8 cellular contexts compared by ENCODE assay signal in genomic region chr14:73712071-73712506, GRCh38. TPM values are rescaled to one million over a fixed set of nuclear protein-coding genes. Genes with fewer than 3 reads are reported as not detected.
DNase-seq lines count a peak whose midpoint lies in the region; ATAC-seq, FAIRE-seq and TF ChIP-seq lines count a peak whose summit lies in the region.

No MANE protein-coding gene starts in this region.

- FAIRE-seq in RCC 7860 (lab: Jason Lieb, UNC) = no peak

- peak overlapping the region; percentile 94 for H3K4me3 Mint-ChIP-seq in T-helper 1 cell treated with Interleukin-12 subunit alpha and Interleukin-12 subunit beta and Interleukin-4 antibody, amounts not matched to agents 30 μg/mL and 1 μg/mL, for 36 hours

- peak overlapping the region in 2 of 3 donors; percentile 34 to 83 for H3K9ac ChIP-seq in skeletal muscle tissue (ENCODE audit: low read depth in 1 of 3, low read length in 3 of 3)

- peaks cover 24% of the 10 kb centered on the region for H3K4me1 Mint-ChIP-seq in T-helper 1 cell treated with Interleukin-12 subunit alpha and Interleukin-12 subunit beta and Interleukin-4 antibody, amounts not matched to agents 30 μg/mL and 1 μg/mL, for 36 hours (ENCODE audit: low read depth)

- peaks cover 0 to 14% (median 6%) of the 10 kb centered on the region in 3 donors for H3K36me3 ChIP-seq in skeletal muscle tissue (ENCODE audit: control insufficient read depth in 3 of 3, insufficient read depth in 3 of 3, low read length in 3 of 3)

- DNase-seq in fibroblast of the aortic adventitia (ENCODE audit: low read depth) (peak; percentile 24), NCI-H345 (lab: John Stamatoyannopoulos, UW) (no peak), RCC 7860 (ENCODE audit: low spot score) (no peak), T1000 (lab: John Stamatoyannopoulos, UW) (no peak), foreskin melanocyte (no peak)

- H3K9me3 Mint-ChIP-seq in T-helper 1 cell treated with Interleukin-12 subunit alpha and Interleukin-12 subunit beta and Interleukin-4 antibody, amounts not matched to agents 30 μg/mL and 1 μg/mL, for 36 hours = no peaks in the 10 kb centered on the region

- H3K27me3 Mint-ChIP-seq in T-helper 1 cell treated with Interleukin-12 subunit alpha and Interleukin-12 subunit beta and Interleukin-4 antibody, amounts not matched to agents 30 μg/mL and 1 μg/mL, for 36 hours (ENCODE audit: low read depth) = no peaks in the 10 kb centered on the region

- peak overlapping the region; percentile 96 for H3K27ac Mint-ChIP-seq in T-helper 1 cell treated with Interleukin-12 subunit alpha and Interleukin-12 subunit beta and Interleukin-4 antibody, amounts not matched to agents 30 μg/mL and 1 μg/mL, for 36 hours

- peaks cover 20 to 23% (median 22%) of the 10 kb centered on the region in 3 donors for H3K4me1 ChIP-seq in skeletal muscle tissue (ENCODE audit: control insufficient read depth in 3 of 3, insufficient read depth in 3 of 3, low read length in 3 of 3)

- H3K27me3 ChIP-seq in skeletal muscle tissue (ENCODE audit: control insufficient read depth in 3 of 3, insufficient read depth in 3 of 3, low read length in 3 of 3) = no peaks in the 10 kb centered on the region

- H3K36me3 Mint-ChIP-seq in T-helper 1 cell treated with Interleukin-12 subunit alpha and Interleukin-12 subunit beta and Interleukin-4 antibody, amounts not matched to agents 30 μg/mL and 1 μg/mL, for 36 hours (ENCODE audit: low read depth) = peaks cover 12% of the 10 kb centered on the region

- no peak overlapping the region for H3K27ac ChIP-seq in skeletal muscle tissue (ENCODE audit: low read depth, low read length)

- TF ChIP-seq CTCF in fibroblast of the aortic adventitia (IDR thresholded peaks at IDR 0.05; ENCODE audit: insufficient read depth, low read length) = no peak

- H3K4me3 ChIP-seq in fibroblast of the aortic adventitia (ENCODE audit: low read depth, low read length) (peak overlapping the region; percentile 89), skeletal muscle tissue (ENCODE audit: low read length in 3 of 3) (peak overlapping the region; percentile 89 to 92 (median 91))

- H3K9me3 ChIP-seq in skeletal muscle tissue (ENCODE audit: control insufficient read depth in 3 of 3, low read length in 3 of 3) = no peaks in the 10 kb centered on the region

- peak; percentile 18 for ATAC-seq in GM21723 (IDR thresholded peaks at IDR 0.05; ENCODE audit: unreplicated experiment)

RNA-seq across cellular contexts. Expression of gene PNMA1, which starts 2.1 kb away (rescaled TPM):
- total RNA-seq in fibroblast of the aortic adventitia (ENCODE audit: low replicate concordance) (27.9 and 44.2 TPM in 2 replicates), skeletal muscle tissue (15.1 TPM)
